8 cellular contexts compared by ENCODE assay signal in the genomic region with DNA sequence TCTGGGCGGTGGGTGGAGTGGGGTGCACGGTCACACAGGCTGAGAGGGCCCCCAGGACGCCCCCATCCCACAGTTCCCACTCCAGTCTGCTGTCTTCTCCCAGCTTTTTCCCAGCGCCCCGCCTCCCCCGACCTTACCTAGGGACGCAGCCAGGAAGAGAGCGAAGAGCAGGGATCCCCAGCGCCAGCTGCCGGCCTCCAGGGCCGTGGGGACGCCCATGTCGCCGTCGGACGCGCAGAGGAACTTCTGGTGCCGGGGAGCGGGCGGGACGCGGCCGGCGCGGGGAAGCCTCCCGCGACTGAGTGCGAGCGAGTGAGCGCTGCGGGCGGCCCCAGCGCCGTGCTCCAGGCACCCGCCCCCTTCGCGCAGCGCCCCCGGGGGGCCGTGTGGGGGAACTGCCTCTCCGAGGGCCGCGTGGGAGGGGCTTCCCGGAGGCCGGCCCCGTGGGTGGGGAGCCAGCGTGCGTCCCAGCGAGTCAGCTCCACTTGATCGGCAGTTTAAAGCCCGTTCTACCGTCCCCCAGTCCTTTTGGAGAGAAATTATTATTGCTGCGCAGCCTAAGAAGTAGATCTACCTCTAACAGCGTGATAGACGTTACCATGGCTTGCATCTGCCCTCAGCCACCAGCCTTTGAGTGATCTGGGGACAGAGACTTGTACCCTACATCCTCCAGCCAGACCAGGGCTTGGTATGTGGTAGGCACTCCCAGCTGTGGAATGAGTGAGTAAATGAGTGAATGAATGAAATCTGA. TPM values are rescaled to one million over a fixed set of nuclear protein-coding genes. Genes with fewer than 3 reads are reported as not detected.
DNase-seq lines count a peak whose midpoint lies in the region; ATAC-seq and TF ChIP-seq lines count a peak whose summit lies in the region.

A gene (minus strand): TSS at position 300 of the 751 bp plus-strand sequence. CDS start 81 bp downstream, at position 219.

- H3K4me3 ChIP-seq in ectodermal cell (ENCODE audit: insufficient read depth, low read depth, low read length) = peak within 1 kb of the TSS; percentile 38
- peak within 1 kb of the TSS; percentile 80 for H3K4me3 ChIP-seq in lung

- H3K9me3 ChIP-seq in ectodermal cell (ENCODE audit: control insufficient read depth, low read length) = no peaks in the 10 kb centered on the region
- H3K9me3 ChIP-seq in lung (ENCODE audit: control insufficient read depth in 2 of 2, insufficient read depth in 1 of 2, low read length in 1 of 2) = peaks cover 0 to 2% of the 10 kb centered on the region in 2 donors

- H3K4me1 ChIP-seq in ectodermal cell (ENCODE audit: control insufficient read depth, insufficient read depth, low read length) = peaks cover 4% of the 10 kb centered on the region
- H3K4me1 ChIP-seq in lung (ENCODE audit: control insufficient read depth in 2 of 2, insufficient read depth in 2 of 2, low read length in 2 of 2) = peaks cover 15 to 33% of the 10 kb centered on the region in 2 donors

- H3K4me1 Mint-ChIP-seq in activated CD8-positive, alpha-beta T cell treated with anti-CD3 and anti-CD28 coated beads, Interleukin-2, amount 10 ng/mL, durations not matched to agents 7 days and 5 days (ENCODE audit: low read depth) = peaks cover 81% of the 10 kb centered on the region

- WGBS in ectodermal cell, 2 experiments = 6% methylated on average over 55 of the region's 55 CpGs
- 1% methylated on average over 55 of the region's 55 CpGs for WGBS in lung, 2 donors

- H3K4me3 Mint-ChIP-seq in activated CD8-positive, alpha-beta T cell treated with anti-CD3 and anti-CD28 coated beads, Interleukin-2, amount 10 ng/mL, durations not matched to agents 7 days and 5 days = peak within 1 kb of the TSS; percentile 80

- DNase-seq in NCI-H2196 (lab: John Stamatoyannopoulos, UW; ENCODE audit: unreplicated experiment) (peak; percentile 57), NCI-H2196 treated with DMSO at 0.1 percent for 48 hours (lab: John Stamatoyannopoulos, UW; ENCODE audit: unreplicated experiment) (no peak), NCI-H345 treated with DMSO at 0.1 percent for 48 hours (lab: John Stamatoyannopoulos, UW; ENCODE audit: unreplicated experiment) (peak; percentile 12), lung (ENCODE audit: low spot score) (peak; percentile 92)
- DNase-seq in activated CD8-positive, alpha-beta T cell treated with anti-CD3 and anti-CD28 coated beads, Interleukin-2, amount 10 ng/mL, durations not matched to agents 7 days and 5 days = peak; percentile 94
- DNase-seq in stimulated activated CD4-positive, alpha-beta T cell treated with anti-CD3 and anti-CD28 coated beads, TNF-alpha, amount 100 ng/mL, for 48 hours (ENCODE audit: low read depth in 3 of 3) = peak; percentile 92 to 96 (median 94)

- no peak within 1 kb of the TSS for H3K27ac ChIP-seq in ectodermal cell (ENCODE audit: insufficient read depth, low read depth, low read length, poor library complexity, severe bottlenecking)
- peak within 1 kb of the TSS; percentile 91 for H3K27ac ChIP-seq in lung (ENCODE audit: low read depth in 1 of 2, low read length in 1 of 2)

- no peaks in the 10 kb centered on the region for H3K27me3 Mint-ChIP-seq in activated CD8-positive, alpha-beta T cell treated with anti-CD3 and anti-CD28 coated beads, Interleukin-2, amount 10 ng/mL, durations not matched to agents 7 days and 5 days (ENCODE audit: low read depth)

- H3K9me3 Mint-ChIP-seq in activated CD8-positive, alpha-beta T cell treated with anti-CD3 and anti-CD28 coated beads, Interleukin-2, amount 10 ng/mL, durations not matched to agents 7 days and 5 days (ENCODE audit: insufficient read depth) = no peaks in the 10 kb centered on the region

- CTCF ChIA-PET in activated CD8-positive, alpha-beta T cell treated with anti-CD3 and anti-CD28 coated beads, Interleukin-2, amount 10 ng/mL, durations not matched to agents 7 days and 5 days (lab: Charles Lee) = interaction anchor here (0.6 to 14.5 kb wide), 33 partner anchors 9 to 459 kb away, joined by 3 to 186 read pairs (median 4); a partner anchor contains a TSS

- H3K27me3 ChIP-seq in ectodermal cell (ENCODE audit: control insufficient read depth, insufficient read depth, low read length, poor library complexity, severe bottlenecking) = peaks cover 36% of the 10 kb centered on the region
- H3K27me3 ChIP-seq in lung (ENCODE audit: control insufficient read depth, insufficient read depth) = no peaks in the 10 kb centered on the region

- POLR2A ChIA-PET in activated CD8-positive, alpha-beta T cell treated with anti-CD3 and anti-CD28 coated beads, Interleukin-2, amount 10 ng/mL, durations not matched to agents 7 days and 5 days (lab: Charles Lee) = interaction anchor here (0.7 to 8.4 kb wide), 21 partner anchors 9 to 132 kb away, joined by 3 to 87 read pairs (median 5); no protein-coding TSS in a partner anchor

- peaks cover 40% of the 10 kb centered on the region for H3K36me3 Mint-ChIP-seq in activated CD8-positive, alpha-beta T cell treated with anti-CD3 and anti-CD28 coated beads, Interleukin-2, amount 10 ng/mL, durations not matched to agents 7 days and 5 days (ENCODE audit: low read depth)

- peak within 1 kb of the TSS; percentile 90 for H3K27ac Mint-ChIP-seq in activated CD8-positive, alpha-beta T cell treated with anti-CD3 and anti-CD28 coated beads, Interleukin-2, amount 10 ng/mL, durations not matched to agents 7 days and 5 days

- peak; percentile 77 for TF ChIP-seq CTCF in lung (IDR thresholded peaks at IDR 0.05; ENCODE audit: control extremely low read depth, extremely low read depth)

- peak; percentile 45 for ATAC-seq in HG03039 (IDR thresholded peaks at IDR 0.05; ENCODE audit: unreplicated experiment)
- ATAC-seq in activated CD8-positive, alpha-beta T cell treated with anti-CD3 and anti-CD28 coated beads, Interleukin-2, amount 10 ng/mL, durations not matched to agents 7 days and 5 days = peak; percentile 77
- peak; percentile 91 for ATAC-seq in lung (ENCODE audit: insufficient read depth, low FRiP score)

- H3K36me3 ChIP-seq in ectodermal cell (ENCODE audit: control insufficient read depth, insufficient read depth, low read length) = no peaks in the 10 kb centered on the region
- H3K36me3 ChIP-seq in lung (ENCODE audit: control insufficient read depth in 2 of 2, insufficient read depth in 2 of 2, low read length in 2 of 2) = no peaks in the 10 kb centered on the region

RNA-seq across cellular contexts. Expression of the gene that starts here (rescaled TPM):
- 100 to 1,000 TPM; 127 to 133 TPM for total RNA-seq in activated CD8-positive, alpha-beta T cell treated with anti-CD3 and anti-CD28 coated beads, Interleukin-2, amount 10 ng/mL, durations not matched to agents 7 days and 5 days
- polyA plus RNA-seq in ectodermal cell (2013, experiment 1 of 4) = 0.67 TPM
- polyA plus RNA-seq in ectodermal cell (2013, experiment 2 of 4) = 0.16 TPM
- polyA plus RNA-seq in ectodermal cell (2013, experiment 3 of 4) = 0.64 TPM
- 0.69 TPM for polyA plus RNA-seq in ectodermal cell (2013, experiment 4 of 4)
- total RNA-seq in lung = 100 to 1,000 TPM in 1 of 2 donors, 10 to 100 TPM in 1; 55.2 to 114 TPM
- polyA plus RNA-seq in lung = 100 to 1,000 TPM in 1 of 2 donors, 10 to 100 TPM in 1; 32.3 to 244 TPM
